Comparison of ENCODE assay signal across 8 cellular contexts in genomic region chr6:33314943-33315752, GRCh38. TPM values are rescaled to one million over a fixed set of nuclear protein-coding genes. Genes with fewer than 3 reads are reported as not detected.
A peak's percentile ranks its signal among the peaks of the same experiment; 100 is the strongest.
DNase-seq lines count a peak whose midpoint lies in the region; ATAC-seq and TF ChIP-seq lines count a peak whose summit lies in the region.

No MANE protein-coding gene starts in this region.

- H3K27ac ChIP-seq in DND-41 (ENCODE audit: low read length) (peak overlapping the region; percentile 91), aorta (ENCODE audit: low read depth in 1 of 2, low read length in 2 of 2) (peak overlapping the region in 1 of 2 donors; percentile 9)

- H3K4me2 ChIP-seq in DND-41 (ENCODE audit: insufficient read depth, low read length): peak overlapping the region; percentile 97

- ATAC-seq in DND-41 (ENCODE audit: insufficient read depth, low read depth): no peak
- no peak for ATAC-seq in aorta (ENCODE audit: low FRiP score)
- no peak for ATAC-seq in HG02938 (IDR thresholded peaks at IDR 0.05; ENCODE audit: unreplicated experiment)

- H3K4me3 Mint-ChIP-seq in chondrocyte (ENCODE audit: unreplicated experiment): peak overlapping the region; percentile 97
- peak overlapping the region; percentile 94 for H3K4me3 Mint-ChIP-seq in mesothelial cell of epicardium

- H3K4me3 ChIP-seq in DND-41 (ENCODE audit: low read depth in 1 of 2, low read length in 2 of 2) (peak overlapping the region in 1 of 2 experiments; percentile 78; a peak in 1 of 4 replicates), aorta (ENCODE audit: low read length in 2 of 2) (no peak overlapping the region)

- H3K36me3 ChIP-seq in DND-41 (ENCODE audit: insufficient read depth, low read length) (peaks cover 38% of the 10 kb centered on the region), aorta (ENCODE audit: control insufficient read depth in 1 of 2, insufficient read depth in 2 of 2, low read length in 1 of 2) (peaks cover 0 to 2% of the 10 kb centered on the region in 2 donors)

- peaks cover 66% of the 10 kb centered on the region for H3K79me2 ChIP-seq in DND-41 (ENCODE audit: insufficient read depth, low read length)

- no peak for DNase-seq in DND-41
- peak; percentile 27 to 87 for DNase-seq in NCI-H526 (lab: John Stamatoyannopoulos, UW)
- no peak for DNase-seq in chondrocyte (ENCODE audit: low spot score)
- no peak for DNase-seq in mesothelial cell of epicardium (ENCODE audit: low spot score in 2 of 2, unreplicated experiment in 2 of 2)
- DNase-seq in aorta: peak; percentile 67 to 84
- no peak for DNase-seq in hepatic stellate cell (ENCODE audit: low spot score)
- no peak for DNase-seq in GM10266 (ENCODE audit: extremely low spot score)

- H3K4me1 ChIP-seq in DND-41 (ENCODE audit: insufficient read depth, low read length) (peaks cover 61% of the 10 kb centered on the region), aorta (ENCODE audit: control insufficient read depth in 1 of 2, insufficient read depth in 2 of 2, low read length in 2 of 2) (no peaks in the 10 kb centered on the region)

- H3K9me3 ChIP-seq in DND-41 (ENCODE audit: insufficient read depth, low read length, severe bottlenecking) (no peaks in the 10 kb centered on the region), aorta (ENCODE audit: control insufficient read depth, low read length) (no peaks in the 10 kb centered on the region)

- no peak overlapping the region for H2AFZ ChIP-seq in DND-41 (ENCODE audit: low read depth, low read length)

- H3K27ac Mint-ChIP-seq in chondrocyte (ENCODE audit: unreplicated experiment): peak overlapping the region; percentile 98
- peak overlapping the region; percentile 98 for H3K27ac Mint-ChIP-seq in mesothelial cell of epicardium

- TF ChIP-seq CTCF in DND-41 (IDR thresholded peaks at IDR 0.05; ENCODE audit: borderline replicate concordance, extremely low read depth, low read length, poor library complexity, severe bottlenecking) (no peak), chondrocyte (IDR thresholded peaks at IDR 0.05) (no peak), mesothelial cell of epicardium (IDR thresholded peaks at IDR 0.05; ENCODE audit: unreplicated experiment) (no peak), GM10266 (IDR thresholded peaks at IDR 0.05; ENCODE audit: control insufficient read depth, insufficient read depth, low read depth, missing control alignments) (no peak)

- no peaks in the 10 kb centered on the region for H3K27me3 Mint-ChIP-seq in chondrocyte (ENCODE audit: low read depth)
- no peaks in the 10 kb centered on the region for H3K27me3 Mint-ChIP-seq in mesothelial cell of epicardium (ENCODE audit: low read depth)

- H3K4me1 Mint-ChIP-seq in chondrocyte (ENCODE audit: low read depth) (peaks cover 68% of the 10 kb centered on the region), mesothelial cell of epicardium (peaks cover 60% of the 10 kb centered on the region)

- peaks cover 17% of the 10 kb centered on the region for H3K36me3 Mint-ChIP-seq in chondrocyte (ENCODE audit: low read depth)
- H3K36me3 Mint-ChIP-seq in mesothelial cell of epicardium: peaks cover 15% of the 10 kb centered on the region

- intact Hi-C loops in aorta (cut with DNase I): loop anchor here in 1 of 2 donors (5.0 kb wide), 1 partner anchor 38 kb away; the partner anchor contains the start of gene B3GALT4

- 39 to 44% methylated on average over 47 of the region's 47 CpGs for WGBS in aorta, 2 donors

- peak overlapping the region; percentile 85 for H3K9ac ChIP-seq in DND-41 (ENCODE audit: low read depth, low read length)

- H4K20me1 ChIP-seq in DND-41 (ENCODE audit: insufficient read depth, low read length): peaks cover 13% of the 10 kb centered on the region

- no peaks in the 10 kb centered on the region for H3K27me3 ChIP-seq in DND-41 (ENCODE audit: insufficient read depth, low read length, poor library complexity)
- no peaks in the 10 kb centered on the region for H3K27me3 ChIP-seq in aorta (ENCODE audit: control insufficient read depth in 1 of 2, insufficient read depth in 2 of 2, low read length in 1 of 2)

- H3K9me3 Mint-ChIP-seq in chondrocyte (ENCODE audit: low read depth): no peaks in the 10 kb centered on the region
- H3K9me3 Mint-ChIP-seq in mesothelial cell of epicardium: no peaks in the 10 kb centered on the region

RNA-seq across cellular contexts. Expression of gene TAPBP, which starts 1.3 kb away (rescaled TPM):
- total RNA-seq in chondrocyte: 86.2 to 102 TPM (median 88.1 TPM) in 3 replicates
- total RNA-seq in mesothelial cell of epicardium: 62.8 to 68.3 TPM (median 64.4 TPM) in 3 replicates
- 100 to 1,000 TPM in 1 of 2 donors, 10 to 100 TPM in 1; 73.9 to 113 TPM for total RNA-seq in aorta
- 10 to 100 TPM; 12.5 to 34.7 TPM for polyA plus RNA-seq in aorta

RNA-seq across cellular contexts. Expression of gene ZBTB22, which starts 2.4 kb away (rescaled TPM):
- 21.4 to 22.2 TPM (median 22.1 TPM) in 3 replicates for total RNA-seq in chondrocyte
- total RNA-seq in mesothelial cell of epicardium: 33.2 to 36.0 TPM (median 35.8 TPM) in 3 replicates
- total RNA-seq in aorta: 10 to 100 TPM; 21.3 TPM
- 10 to 100 TPM in 1 of 2 donors, 1 to 10 TPM in 1; 6.4 to 15.1 TPM for polyA plus RNA-seq in aorta

RNA-seq across cellular contexts. Expression of gene DAXX, which starts 7.6 kb away (rescaled TPM):
- total RNA-seq in chondrocyte (26.3 to 27.1 TPM (median 26.4 TPM) in 3 replicates), mesothelial cell of epicardium (31.9 to 33.2 TPM (median 33.1 TPM) in 3 replicates), aorta (10 to 100 TPM; 36.6 to 40.7 TPM)
- 10 to 100 TPM; 21.5 to 31.5 TPM for polyA plus RNA-seq in aorta

RNA-seq across cellular contexts. Expression of gene RGL2, which starts 16.4 kb away (rescaled TPM):
- total RNA-seq in chondrocyte: 39.2 to 54.5 TPM (median 50.5 TPM) in 3 replicates
- total RNA-seq in mesothelial cell of epicardium: 108 to 113 TPM (median 112 TPM) in 3 replicates
- total RNA-seq in aorta: 100 to 1,000 TPM in 1 of 2 donors, 10 to 100 TPM in 1; 71.5 to 107 TPM
- polyA plus RNA-seq in aorta: 100 to 1,000 TPM in 1 of 2 donors, 10 to 100 TPM in 1; 20.3 to 178 TPM

RNA-seq across cellular contexts. Expression of gene PFDN6, which starts 25.7 kb away (rescaled TPM):
- total RNA-seq in chondrocyte (25.3 to 35.5 TPM (median 27.8 TPM) in 3 replicates), mesothelial cell of epicardium (38.7 to 43.0 TPM (median 39.9 TPM) in 3 replicates), aorta (10 to 100 TPM; 19.8 to 23.7 TPM)
- 100 to 1,000 TPM in 1 of 2 donors, 10 to 100 TPM in 1; 71.4 to 114 TPM for polyA plus RNA-seq in aorta

Comparison
In these comparisons a context has a peak if more than half of its experiments do, and no peak if none do; other contexts are left out.
1. DNase-seq: peak in NCI-H526 (2 of 2) and aorta (2 of 2); none in DND-41 (single experiment), chondrocyte (single experiment), mesothelial cell of epicardium (0 of 2), hepatic stellate cell (single experiment) and GM10266 (single experiment).